Comparison of ENCODE assay signal across 1 cellular context in the genomic region with DNA sequence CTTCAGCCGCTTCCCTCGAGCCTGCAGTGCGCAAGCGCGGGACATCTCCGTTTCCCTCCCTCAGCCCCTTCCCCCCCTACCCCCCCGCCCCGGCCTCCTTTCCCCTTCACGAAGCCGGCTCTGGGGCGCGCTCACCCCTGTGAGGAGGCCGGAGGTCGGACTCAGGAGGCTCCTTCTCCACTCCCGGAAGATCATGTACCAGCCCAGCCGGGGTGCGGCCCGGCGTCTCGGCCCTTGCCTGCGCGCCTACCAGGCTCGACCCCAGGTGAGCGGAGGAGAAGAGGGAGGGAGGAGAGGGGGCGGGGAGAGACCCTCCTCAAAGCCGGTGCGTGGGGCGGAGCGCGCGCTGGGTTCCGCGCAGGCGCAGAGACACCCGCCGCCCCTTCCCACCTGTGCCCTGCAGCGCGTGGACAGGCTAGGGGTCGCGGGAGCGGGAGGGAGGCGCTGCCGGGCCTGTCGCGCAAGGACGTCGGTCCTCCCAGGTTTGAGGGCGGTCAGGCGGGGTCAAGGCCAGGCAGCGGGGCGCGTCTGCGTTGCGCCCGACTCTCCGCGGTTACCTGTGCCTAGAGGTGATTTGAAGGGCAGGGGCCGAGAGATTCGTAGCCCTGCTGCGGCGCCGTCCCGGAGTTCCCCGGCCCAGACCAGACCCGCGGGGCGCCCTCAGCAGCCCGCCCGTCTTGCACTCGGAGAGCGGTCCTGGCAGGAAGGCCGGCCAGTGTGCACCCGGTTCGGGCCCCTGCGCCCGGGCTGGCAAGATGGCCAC.
A peak's percentile ranks its signal among the peaks of the same experiment; 100 is the strongest.
TF ChIP-seq lines count a peak whose summit lies in the region.

A gene with protein sequence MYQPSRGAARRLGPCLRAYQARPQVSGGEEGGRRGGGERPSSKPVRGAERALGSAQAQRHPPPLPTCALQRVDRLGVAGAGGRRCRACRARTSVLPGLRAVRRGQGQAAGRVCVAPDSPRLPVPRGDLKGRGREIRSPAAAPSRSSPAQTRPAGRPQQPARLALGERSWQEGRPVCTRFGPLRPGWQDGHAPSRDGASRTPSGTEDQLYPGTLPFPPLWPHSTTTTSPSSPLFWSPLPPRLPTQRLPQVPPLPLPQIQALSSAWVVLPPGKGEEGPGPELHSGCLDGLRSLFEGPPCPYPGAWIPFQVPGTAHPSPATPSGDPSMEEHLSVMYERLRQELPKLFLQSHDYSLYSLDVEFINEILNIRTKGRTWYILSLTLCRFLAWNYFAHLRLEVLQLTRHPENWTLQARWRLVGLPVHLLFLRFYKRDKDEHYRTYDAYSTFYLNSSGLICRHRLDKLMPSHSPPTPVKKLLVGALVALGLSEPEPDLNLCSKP (plus strand): TSS at position 95 of the 763 bp plus-strand sequence. CDS start 99 bp downstream, at position 194.

TF ChIP-seq in K562, 482 proteins besides CTCF, POLR2A, EP300 and RAD21 (continued from another document and continues in another):
- peak; percentile 13; the same call in 1 of the 2 replicates for TF ChIP-seq JUND (IDR thresholded peaks at IDR 0.05; ENCODE audit: borderline replicate concordance, low read depth, low read length)
- 0 out of 3 replicates have a peak, but pooled peaks have one; percentile 34 for TF ChIP-seq JUND (tag; IDR thresholded peaks at IDR 0.05; ENCODE audit: borderline replicate concordance, low read depth, low read length)
- no peak; the same call in 1 of the 2 replicates for TF ChIP-seq GTF2E2 (tag; IDR thresholded peaks at IDR 0.05)
- TF ChIP-seq, protein P1, sequence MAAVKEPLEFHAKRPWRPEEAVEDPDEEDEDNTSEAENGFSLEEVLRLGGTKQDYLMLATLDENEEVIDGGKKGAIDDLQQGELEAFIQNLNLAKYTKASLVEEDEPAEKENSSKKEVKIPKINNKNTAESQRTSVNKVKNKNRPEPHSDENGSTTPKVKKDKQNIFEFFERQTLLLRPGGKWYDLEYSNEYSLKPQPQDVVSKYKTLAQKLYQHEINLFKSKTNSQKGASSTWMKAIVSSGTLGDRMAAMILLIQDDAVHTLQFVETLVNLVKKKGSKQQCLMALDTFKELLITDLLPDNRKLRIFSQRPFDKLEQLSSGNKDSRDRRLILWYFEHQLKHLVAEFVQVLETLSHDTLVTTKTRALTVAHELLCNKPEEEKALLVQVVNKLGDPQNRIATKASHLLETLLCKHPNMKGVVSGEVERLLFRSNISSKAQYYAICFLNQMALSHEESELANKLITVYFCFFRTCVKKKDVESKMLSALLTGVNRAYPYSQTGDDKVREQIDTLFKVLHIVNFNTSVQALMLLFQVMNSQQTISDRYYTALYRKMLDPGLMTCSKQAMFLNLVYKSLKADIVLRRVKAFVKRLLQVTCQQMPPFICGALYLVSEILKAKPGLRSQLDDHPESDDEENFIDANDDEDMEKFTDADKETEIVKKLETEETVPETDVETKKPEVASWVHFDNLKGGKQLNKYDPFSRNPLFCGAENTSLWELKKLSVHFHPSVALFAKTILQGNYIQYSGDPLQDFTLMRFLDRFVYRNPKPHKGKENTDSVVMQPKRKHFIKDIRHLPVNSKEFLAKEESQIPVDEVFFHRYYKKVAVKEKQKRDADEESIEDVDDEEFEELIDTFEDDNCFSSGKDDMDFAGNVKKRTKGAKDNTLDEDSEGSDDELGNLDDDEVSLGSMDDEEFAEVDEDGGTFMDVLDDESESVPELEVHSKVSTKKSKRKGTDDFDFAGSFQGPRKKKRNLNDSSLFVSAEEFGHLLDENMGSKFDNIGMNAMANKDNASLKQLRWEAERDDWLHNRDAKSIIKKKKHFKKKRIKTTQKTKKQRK (IDR thresholded peaks at IDR 0.05; ENCODE audit: borderline replicate concordance, low read depth, low read length): no peak
- no peak for TF ChIP-seq PHB2 (IDR thresholded peaks at IDR 0.05; ENCODE audit: low read depth)
- no peak for TF ChIP-seq GABPB2 (CRISPR knock-in tag; conservative IDR thresholded peaks at IDR 0.05)
- TF ChIP-seq BHLHE40 (IDR thresholded peaks at IDR 0.05; ENCODE audit: low read length): no peak
- no peak for TF ChIP-seq GTF2B (IDR thresholded peaks at IDR 0.05; ENCODE audit: extremely low read depth, insufficient read length)
- TF ChIP-seq LARP7 (IDR thresholded peaks at IDR 0.05): no peak
- TF ChIP-seq, protein P2, sequence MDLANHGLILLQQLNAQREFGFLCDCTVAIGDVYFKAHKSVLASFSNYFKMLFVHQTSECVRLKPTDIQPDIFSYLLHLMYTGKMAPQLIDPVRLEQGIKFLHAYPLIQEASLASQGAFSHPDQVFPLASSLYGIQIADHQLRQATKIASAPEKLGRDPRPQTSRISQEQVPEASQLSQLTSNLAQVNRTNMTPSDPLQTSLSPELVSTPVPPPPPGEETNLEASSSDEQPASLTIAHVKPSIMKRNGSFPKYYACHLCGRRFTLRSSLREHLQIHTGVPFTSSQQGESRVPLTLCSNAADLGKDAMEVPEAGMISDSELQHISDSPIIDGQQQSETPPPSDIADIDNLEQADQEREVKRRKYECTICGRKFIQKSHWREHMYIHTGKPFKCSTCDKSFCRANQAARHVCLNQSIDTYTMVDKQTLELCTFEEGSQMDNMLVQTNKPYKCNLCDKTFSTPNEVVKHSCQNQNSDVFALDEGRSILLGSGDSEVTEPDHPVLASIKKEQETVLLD (IDR thresholded peaks at IDR 0.05): peak; percentile 17; the same call in 1 of the 2 replicates
- TF ChIP-seq POLR2H (tag; IDR thresholded peaks at IDR 0.05; ENCODE audit: low read depth): peak; percentile 50; the same call in 1 of the 2 replicates
- no peak for TF ChIP-seq MEF2D (tag; conservative IDR thresholded peaks at IDR 0.05; ENCODE audit: low read depth)
- peak; percentile 7 for TF ChIP-seq HNRNPLL (IDR thresholded peaks at IDR 0.05; ENCODE audit: low read depth, low read length, poor library complexity, severe bottlenecking)
- no peak for TF ChIP-seq KLF10 (CRISPR knock-in tag; IDR thresholded peaks at IDR 0.05)
- no peak for TF ChIP-seq MCM5 (IDR thresholded peaks at IDR 0.05; ENCODE audit: low read depth)
- TF ChIP-seq ADNP (tag; IDR thresholded peaks at IDR 0.05): no peak
- 0 out of 2 replicates have a peak, but pooled peaks have one; percentile 28 for TF ChIP-seq MXI1 (IDR thresholded peaks at IDR 0.05; ENCODE audit: low read depth, low read length)
- no peak for TF ChIP-seq NR2F6 (CRISPR knock-in tag; IDR thresholded peaks at IDR 0.05)
- TF ChIP-seq, protein P3, sequence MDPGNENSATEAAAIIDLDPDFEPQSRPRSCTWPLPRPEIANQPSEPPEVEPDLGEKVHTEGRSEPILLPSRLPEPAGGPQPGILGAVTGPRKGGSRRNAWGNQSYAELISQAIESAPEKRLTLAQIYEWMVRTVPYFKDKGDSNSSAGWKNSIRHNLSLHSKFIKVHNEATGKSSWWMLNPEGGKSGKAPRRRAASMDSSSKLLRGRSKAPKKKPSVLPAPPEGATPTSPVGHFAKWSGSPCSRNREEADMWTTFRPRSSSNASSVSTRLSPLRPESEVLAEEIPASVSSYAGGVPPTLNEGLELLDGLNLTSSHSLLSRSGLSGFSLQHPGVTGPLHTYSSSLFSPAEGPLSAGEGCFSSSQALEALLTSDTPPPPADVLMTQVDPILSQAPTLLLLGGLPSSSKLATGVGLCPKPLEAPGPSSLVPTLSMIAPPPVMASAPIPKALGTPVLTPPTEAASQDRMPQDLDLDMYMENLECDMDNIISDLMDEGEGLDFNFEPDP (CRISPR knock-in tag; IDR thresholded peaks at IDR 0.05): no peak
- TF ChIP-seq CCNT2 (IDR thresholded peaks at IDR 0.05; ENCODE audit: borderline replicate concordance, extremely low read depth, insufficient read length, low read depth, low read length): peak; percentile 69
- TF ChIP-seq DNMT1 (IDR thresholded peaks at IDR 0.05): no peak
- no peak for TF ChIP-seq CREB3 (tag; conservative IDR thresholded peaks at IDR 0.05; ENCODE audit: low read depth)
- TF ChIP-seq, protein P4, sequence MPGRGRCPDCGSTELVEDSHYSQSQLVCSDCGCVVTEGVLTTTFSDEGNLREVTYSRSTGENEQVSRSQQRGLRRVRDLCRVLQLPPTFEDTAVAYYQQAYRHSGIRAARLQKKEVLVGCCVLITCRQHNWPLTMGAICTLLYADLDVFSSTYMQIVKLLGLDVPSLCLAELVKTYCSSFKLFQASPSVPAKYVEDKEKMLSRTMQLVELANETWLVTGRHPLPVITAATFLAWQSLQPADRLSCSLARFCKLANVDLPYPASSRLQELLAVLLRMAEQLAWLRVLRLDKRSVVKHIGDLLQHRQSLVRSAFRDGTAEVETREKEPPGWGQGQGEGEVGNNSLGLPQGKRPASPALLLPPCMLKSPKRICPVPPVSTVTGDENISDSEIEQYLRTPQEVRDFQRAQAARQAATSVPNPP (IDR thresholded peaks at IDR 0.05; ENCODE audit: borderline replicate concordance, insufficient read depth, insufficient read length): no peak
- no peak; the same call in 1 of the 2 replicates for TF ChIP-seq FOXP4 (CRISPR knock-in tag; IDR thresholded peaks at IDR 0.05; ENCODE audit: borderline replicate concordance)
